ENCODE assay signal across 16 cellular contexts in the genomic region with DNA sequence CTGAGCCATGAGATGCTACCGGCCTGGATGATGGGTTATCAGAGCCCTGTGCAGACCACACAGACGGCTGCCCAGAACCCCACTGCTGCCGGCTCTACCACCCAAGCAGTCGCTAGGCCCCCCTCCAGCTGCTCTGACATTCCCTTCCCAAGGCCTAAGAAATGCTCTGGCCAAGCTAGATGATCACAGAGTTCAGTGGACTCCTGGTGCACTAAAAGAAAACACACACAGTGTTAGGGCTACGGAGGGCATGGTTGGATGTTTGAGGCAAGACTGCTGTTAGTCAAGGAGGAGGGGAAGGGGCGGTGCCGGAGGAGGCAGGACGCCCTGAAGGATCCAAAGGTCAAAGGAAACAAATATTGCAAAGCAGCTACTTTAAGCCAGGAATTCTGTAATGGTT.
"Had no signal": no experiment of that assay in that cellular context is flagged by ENCODE, and none has a peak within 500 bp of the region (broad histone marks: within the 10 kb centered on the region; RNA-seq: fewer than 3 reads in every experiment).

No MANE protein-coding gene starts in this region.

- H3K4me1 Mint-ChIP-seq: activated naive CD4-positive, alpha-beta T cell treated with anti-CD3 and anti-CD28 coated beads, Interleukin-2, amount 10 ng/mL, durations not matched to agents 7 days and 5 days had no signal

- H3K27me3 ChIP-seq: ascending aorta, breast epithelium, left lung, sigmoid colon had no signal

- H3K9me3 ChIP-seq: ascending aorta, breast epithelium, left lung, psoas muscle, sigmoid colon had no signal

- H3K27me3 Mint-ChIP-seq: activated naive CD4-positive, alpha-beta T cell treated with anti-CD3 and anti-CD28 coated beads, Interleukin-2, amount 10 ng/mL, durations not matched to agents 7 days and 5 days; dendritic cell treated with granulocyte-macrophage colony-stimulating factor and Interleukin-4, amounts not matched to agents 40 ng/mL and 50 ng/mL, for 4 days had no signal

- H3K27ac Mint-ChIP-seq: activated naive CD4-positive, alpha-beta T cell treated with anti-CD3 and anti-CD28 coated beads, Interleukin-2, amount 10 ng/mL, durations not matched to agents 7 days and 5 days; dendritic cell treated with granulocyte-macrophage colony-stimulating factor and Interleukin-4, amounts not matched to agents 40 ng/mL and 50 ng/mL, for 4 days had no signal

- DNase-seq: activated CD4-positive, alpha-beta T cell treated with anti-CD3 and anti-CD28 coated beads, Interleukin-2, amount 50 U/mL, for 48 hours; activated naive CD4-positive, alpha-beta T cell treated with anti-CD3 and anti-CD28 coated beads, Interleukin-2, amount 10 ng/mL, durations not matched to agents 7 days and 5 days; activated T-cell treated with anti-CD3 and anti-CD28 coated beads, Interleukin-2, amount 50 U/mL, for 1 hour; cerebellar nuclear complex; effector memory CD4-positive, alpha-beta T cell; foreskin melanocyte; left lung; psoas muscle; sigmoid colon; stimulated activated CD4-positive, alpha-beta T cell treated with anti-CD3 and anti-CD28 coated beads, Interleukin-12 subunit alpha, Interleukin-12 subunit beta, amount 100 ng/mL, for 4 hours; stimulated activated CD4-positive, alpha-beta T cell treated with anti-CD3 and anti-CD28 coated beads, Interleukin-2, amount 100 ng/mL, for 24 hours had no signal

- H3K4me3 ChIP-seq: ascending aorta, breast epithelium, left lung, psoas muscle, sigmoid colon had no signal

- H3K36me3 Mint-ChIP-seq: activated naive CD4-positive, alpha-beta T cell treated with anti-CD3 and anti-CD28 coated beads, Interleukin-2, amount 10 ng/mL, durations not matched to agents 7 days and 5 days had no signal

- H3K27ac ChIP-seq: ascending aorta, breast epithelium, epithelial cell of prostate, left lung, psoas muscle, sigmoid colon, VCaP had no signal

- H3K36me3 ChIP-seq: ascending aorta, breast epithelium, left lung, sigmoid colon had no signal

- ATAC-seq: left lung, psoas muscle had no signal

- H3K4me1 ChIP-seq: ascending aorta, breast epithelium, left lung, psoas muscle, sigmoid colon had no signal

- H3K4me3 Mint-ChIP-seq: activated naive CD4-positive, alpha-beta T cell treated with anti-CD3 and anti-CD28 coated beads, Interleukin-2, amount 10 ng/mL, durations not matched to agents 7 days and 5 days; dendritic cell treated with granulocyte-macrophage colony-stimulating factor and Interleukin-4, amounts not matched to agents 40 ng/mL and 50 ng/mL, for 4 days had no signal

- H3K9me3 Mint-ChIP-seq: activated naive CD4-positive, alpha-beta T cell treated with anti-CD3 and anti-CD28 coated beads, Interleukin-2, amount 10 ng/mL, durations not matched to agents 7 days and 5 days; dendritic cell treated with granulocyte-macrophage colony-stimulating factor and Interleukin-4, amounts not matched to agents 40 ng/mL and 50 ng/mL, for 4 days had no signal
